30 cellular contexts compared by ENCODE assay signal in genomic region chr11:73013021-73013420, GRCh38.
A peak's percentile ranks its signal among the peaks of the same experiment; 100 is the strongest.
DNase-seq lines count a peak whose midpoint lies in the region; ATAC-seq, FAIRE-seq and TF ChIP-seq lines count a peak whose summit lies in the region.
"Had no signal": no experiment of that assay in that cellular context is flagged by ENCODE, and none has a peak within 500 bp of the region (broad histone marks: within the 10 kb centered on the region; RNA-seq: fewer than 3 reads in every experiment).

No MANE protein-coding gene starts in this region.

- H3K4me3 ChIP-seq in right atrium auricular region (no peak overlapping the region), BE2C (ENCODE audit: low read depth, low read length) (no peak overlapping the region)
- H3K4me3 ChIP-seq: A549, esophagus muscularis mucosa, heart right ventricle, ovary, Peyer's patch, SJCRH30, skin epidermis had no signal

- TF ChIP-seq CTCF in right atrium auricular region (IDR thresholded peaks at IDR 0.05), result no peak
- no peak for TF ChIP-seq CTCF in endothelial cell (IDR thresholded peaks at IDR 0.05; ENCODE audit: unreplicated experiment)
- no peak for TF ChIP-seq CTCF in BE2C (IDR thresholded peaks at IDR 0.05; ENCODE audit: low read depth, low read length)

- H3K36me3 Mint-ChIP-seq in endothelial cell (ENCODE audit: low read depth, unreplicated experiment), result peaks cover 15% of the 10 kb centered on the region

- H3K27me3 ChIP-seq in right atrium auricular region (no peaks in the 10 kb centered on the region), BE2C (no peaks in the 10 kb centered on the region)
- H3K27me3 ChIP-seq: esophagus muscularis mucosa, heart right ventricle, Peyer's patch, SJCRH30 had no signal

- FAIRE-seq in frontal cortex (lab: Jason Lieb, UNC), result no peak
- FAIRE-seq: A549 had no signal

- H3K4me3 Mint-ChIP-seq in endothelial cell (ENCODE audit: unreplicated experiment), result peak overlapping the region; percentile 1
- H3K4me3 Mint-ChIP-seq: activated naive CD8-positive, alpha-beta T cell treated with anti-CD3 and anti-CD28 coated beads, Interleukin-2, amount 50 U/mL, for 24 hours; activated T-cell treated with anti-CD3 and anti-CD28 coated beads, Interleukin-2, amount 50 U/mL, for 4 hours; CD4-positive, alpha-beta memory T cell had no signal

- ATAC-seq in left ventricle myocardium superior, result peak; percentile 18
- no peak for ATAC-seq in GM19324 (IDR thresholded peaks at IDR 0.05; ENCODE audit: low FRiP score, unreplicated experiment)
- ATAC-seq: A549; activated naive CD8-positive, alpha-beta T cell treated with anti-CD3 and anti-CD28 coated beads, Interleukin-2, amount 50 U/mL, for 24 hours; activated T-cell treated with anti-CD3 and anti-CD28 coated beads, Interleukin-2, amount 50 U/mL, for 4 hours had no signal

- DNase-seq in left ventricle myocardium superior (no peak), right atrium auricular region (ENCODE audit: low spot score) (no peak), NCI-H748 (lab: John Stamatoyannopoulos, UW; ENCODE audit: unreplicated experiment) (peak; percentile 44), endothelial cell (ENCODE audit: low spot score) (no peak), BE2C (no peak), frontal cortex (ENCODE audit: low spot score in 2 of 2) (no peak), H4 (ENCODE audit: low spot score) (no peak)
- DNase-seq: activated CD4-positive, alpha-beta T cell treated with anti-CD3 and anti-CD28 coated beads, Interleukin-2, amount 50 U/mL, for 1 hour; activated CD4-positive, CD25-positive, alpha-beta regulatory T cell; activated gamma-delta T cell; activated naive CD8-positive, alpha-beta T cell treated with anti-CD3 and anti-CD28 coated beads, Interleukin-2, amount 50 U/mL, for 24 hours; activated T-cell treated with anti-CD3 and anti-CD28 coated beads, Interleukin-2, amount 50 U/mL, for 4 hours; CD4-positive, alpha-beta memory T cell; dermis blood vessel endothelial cell; GOT3; heart right ventricle; Karpas-422; mammary epithelial cell; NCI-H1436; NCI-H345; NCI-H82; ovary; Peyer's patch; SJCRH30; stimulated activated naive CD4-positive, alpha-beta T cell treated with Interleukin-2 at 50 U/mL for 16 hours; T1000 had no signal

- H3K27ac ChIP-seq in right atrium auricular region, result no peak overlapping the region
- H3K27ac ChIP-seq: A549, esophagus muscularis mucosa, ovary, Peyer's patch, SJCRH30, skin epidermis had no signal

- H3K27ac Mint-ChIP-seq in endothelial cell (ENCODE audit: unreplicated experiment), result peak overlapping the region; percentile 17
- H3K27ac Mint-ChIP-seq: activated naive CD8-positive, alpha-beta T cell treated with anti-CD3 and anti-CD28 coated beads, Interleukin-2, amount 50 U/mL, for 24 hours had no signal

- peaks cover 0 to 9% of the 10 kb centered on the region in 2 donors for H3K4me1 ChIP-seq in right atrium auricular region
- H3K4me1 ChIP-seq in BE2C, result no peaks in the 10 kb centered on the region
- H3K4me1 ChIP-seq: A549, Peyer's patch, SJCRH30 had no signal

- peaks cover 18% of the 10 kb centered on the region for H3K4me1 Mint-ChIP-seq in endothelial cell (ENCODE audit: unreplicated experiment)
- H3K4me1 Mint-ChIP-seq: activated naive CD8-positive, alpha-beta T cell treated with anti-CD3 and anti-CD28 coated beads, Interleukin-2, amount 50 U/mL, for 24 hours had no signal

- peaks cover 0 to 20% of the 10 kb centered on the region in 2 donors for H3K9me3 ChIP-seq in right atrium auricular region
- H3K9me3 ChIP-seq in BE2C, result peaks cover 8% of the 10 kb centered on the region; the same call in 1 of the 2 replicates
- H3K9me3 ChIP-seq: ovary had no signal

- H3K36me3 ChIP-seq in right atrium auricular region, result peaks cover 8% of the 10 kb centered on the region
- H3K36me3 ChIP-seq in BE2C, result peaks cover 7% of the 10 kb centered on the region; the same call in 1 of the 2 replicates
- H3K36me3 ChIP-seq: ovary, SJCRH30 had no signal

- H3K27me3 Mint-ChIP-seq in endothelial cell (ENCODE audit: unreplicated experiment), result no peaks in the 10 kb centered on the region
- H3K27me3 Mint-ChIP-seq: activated naive CD8-positive, alpha-beta T cell treated with anti-CD3 and anti-CD28 coated beads, Interleukin-2, amount 50 U/mL, for 24 hours; CD4-positive, alpha-beta memory T cell had no signal

- peaks cover 5% of the 10 kb centered on the region for H3K9me3 Mint-ChIP-seq in endothelial cell (ENCODE audit: unreplicated experiment)

- intact Hi-C loops in left ventricle myocardium superior (cut with micrococcal nuclease), result no loop called here
